Comparison of ENCODE assay signal across 9 cellular contexts in the genomic region with DNA sequence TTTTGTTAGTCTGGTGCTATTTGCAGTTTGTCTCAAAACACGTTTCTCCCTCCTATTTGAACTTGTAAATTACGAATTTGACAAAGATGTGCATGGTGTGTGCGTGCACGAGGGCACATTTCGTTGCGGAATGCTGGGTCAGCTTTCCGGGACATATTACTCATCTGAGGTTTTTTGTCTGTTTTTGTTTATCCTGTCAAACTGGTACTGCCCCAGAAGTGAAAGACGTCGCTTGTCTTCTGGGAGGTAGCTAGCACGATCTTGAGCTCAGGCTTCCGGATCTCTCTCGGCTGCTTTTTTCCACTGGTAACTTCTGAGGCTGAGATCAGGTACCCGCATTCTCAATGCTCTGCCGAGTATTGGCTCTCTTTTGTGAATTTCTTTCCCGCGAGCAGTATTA. TPM values are rescaled to one million over a fixed set of nuclear protein-coding genes. Genes with fewer than 3 reads are reported as not detected.
DNase-seq lines count a peak whose midpoint lies in the region; ATAC-seq and TF ChIP-seq lines count a peak whose summit lies in the region.
"Not testable (repeated sequence)": the region's sequence is repeated elsewhere in the genome, so short reads cannot be mapped to it uniquely, and the experiment has no call there.
"Had no signal": no experiment of that assay in that cellular context is flagged by ENCODE, and none has a peak within 500 bp of the region (broad histone marks: within the 10 kb centered on the region; RNA-seq: fewer than 3 reads in every experiment).

No MANE protein-coding gene starts in this region.

- not testable (repeated sequence) for H3K27ac ChIP-seq in thoracic aorta

- CTCF ChIA-PET in activated CD8-positive, alpha-beta T cell treated with anti-CD3 and anti-CD28 coated beads for 36 hours (lab: Charles Lee): not testable (repeated sequence)

- not testable (repeated sequence) for H3K27me3 ChIP-seq in thoracic aorta (replicated peaks; ENCODE audit: insufficient read depth)

- not testable (repeated sequence) for H3K4me3 Mint-ChIP-seq in activated CD8-positive, alpha-beta T cell treated with anti-CD3 and anti-CD28 coated beads for 36 hours

- intact Hi-C loops in activated CD8-positive, alpha-beta T cell treated with anti-CD3 and anti-CD28 coated beads for 36 hours (cut with micrococcal nuclease): not testable (repeated sequence)

- ATAC-seq in GM18517 (IDR thresholded peaks at IDR 0.05; ENCODE audit: unreplicated experiment) (peak; percentile 40), GM19438 (IDR thresholded peaks at IDR 0.05; ENCODE audit: low read depth, unreplicated experiment) (peak; percentile 36), GM21825 (IDR thresholded peaks at IDR 0.05; ENCODE audit: unreplicated experiment) (peak; percentile 40), HG02981 (IDR thresholded peaks at IDR 0.05; ENCODE audit: unreplicated experiment) (peak; percentile 34), HG03442 (IDR thresholded peaks at IDR 0.05; ENCODE audit: unreplicated experiment) (peak; percentile 32), left lobe of liver (peak; percentile 15), thoracic aorta (ENCODE audit: insufficient number of reproducible peaks, low FRiP score, low read depth) (peak; percentile 42)
- ATAC-seq in activated CD8-positive, alpha-beta T cell treated with anti-CD3 and anti-CD28 coated beads for 36 hours: peak; percentile 50

- H3K36me3 ChIP-seq in thoracic aorta: not testable (repeated sequence)

- not testable (repeated sequence) for H3K9me3 ChIP-seq in thoracic aorta

- DNase-seq in activated CD8-positive, alpha-beta T cell treated with anti-CD3 and anti-CD28 coated beads for 36 hours; left lobe of liver (ENCODE audit: low spot score); thoracic aorta (ENCODE audit: low spot score): not testable (repeated sequence)

- H3K4me1 Mint-ChIP-seq in activated CD8-positive, alpha-beta T cell treated with anti-CD3 and anti-CD28 coated beads for 36 hours (ENCODE audit: low read depth): not testable (repeated sequence)

- H3K27me3 Mint-ChIP-seq in activated CD8-positive, alpha-beta T cell treated with anti-CD3 and anti-CD28 coated beads for 36 hours: not testable (repeated sequence)

- H3K4me1 ChIP-seq in thoracic aorta (ENCODE audit: control insufficient read depth in 1 of 2, low read depth in 2 of 2): not testable (repeated sequence)

- H3K9me3 Mint-ChIP-seq in activated CD8-positive, alpha-beta T cell treated with anti-CD3 and anti-CD28 coated beads for 36 hours: not testable (repeated sequence)

- H3K27ac Mint-ChIP-seq in activated CD8-positive, alpha-beta T cell treated with anti-CD3 and anti-CD28 coated beads for 36 hours: not testable (repeated sequence)

- H3K4me3 ChIP-seq in thoracic aorta: not testable (repeated sequence)

- H3K36me3 Mint-ChIP-seq in activated CD8-positive, alpha-beta T cell treated with anti-CD3 and anti-CD28 coated beads for 36 hours (ENCODE audit: low read depth): not testable (repeated sequence)

- POLR2A ChIA-PET in activated CD8-positive, alpha-beta T cell treated with anti-CD3 and anti-CD28 coated beads for 36 hours (lab: Charles Lee): not testable (repeated sequence)

- TF ChIP-seq CTCF in activated CD8-positive, alpha-beta T cell treated with anti-CD3 and anti-CD28 coated beads for 36 hours (IDR thresholded peaks at IDR 0.05); thoracic aorta (IDR thresholded peaks at IDR 0.05): not testable (repeated sequence)

RNA-seq across cellular contexts. Expression of gene TCAF2, which starts 0.4 kb away (rescaled TPM):
- 10 to 100 TPM; 36.4 to 37.2 TPM for total RNA-seq in activated CD8-positive, alpha-beta T cell treated with anti-CD3 and anti-CD28 coated beads for 36 hours
- total RNA-seq in left lobe of liver: 2.9 TPM
- 1 to 10 TPM; 2.2 to 6.1 TPM for total RNA-seq in thoracic aorta

RNA-seq across cellular contexts. Expression of gene CTAGE15, which starts 49.6 kb away (rescaled TPM):
- total RNA-seq in activated CD8-positive, alpha-beta T cell treated with anti-CD3 and anti-CD28 coated beads for 36 hours: under 1 TPM; 0.36 to 0.83 TPM
- 0.28 TPM for total RNA-seq in left lobe of liver
- not detected for total RNA-seq in thoracic aorta
- total RNA-seq: cardiac septum had no signal
